In genomic region chr3:134326760-134327593, GRCh38 we compare ENCODE assay signal across 1 cellular context.
TF ChIP-seq lines count a peak whose summit lies in the region.

No MANE protein-coding gene starts in this region.

TF ChIP-seq in A549, 52 proteins besides CTCF, POLR2A, EP300 and RAD21 (continued from another document):
- TF ChIP-seq E2F6 (IDR thresholded peaks at IDR 0.05; ENCODE audit: borderline replicate concordance, low read depth) (0 out of 2 replicates have a peak, but pooled peaks have one; percentile 15), ESRRA (IDR thresholded peaks at IDR 0.05; ENCODE audit: borderline replicate concordance, low read length) (no peak), ZSCAN20 (CRISPR knock-in tag; IDR thresholded peaks at IDR 0.05) (no peak)
